ENCODE assay signal across 8 cellular contexts in genomic region chr1:18927082-18927653, GRCh38. TPM values are rescaled to one million over a fixed set of nuclear protein-coding genes. Genes with fewer than 3 reads are reported as not detected.
DNase-seq lines count a peak whose midpoint lies in the region; ATAC-seq and TF ChIP-seq lines count a peak whose summit lies in the region.

No MANE protein-coding gene starts in this region.

- no peak overlapping the region for H4K8ac ChIP-seq in neuronal stem cell (ENCODE audit: low read depth, low read length)

- H2BK5ac ChIP-seq in neuronal stem cell (ENCODE audit: low read length): no peak overlapping the region

- H3K9ac ChIP-seq in HUES6 (ENCODE audit: low read length) (no peak overlapping the region), neuronal stem cell (ENCODE audit: low read depth, low read length, poor library complexity) (peak overlapping the region; percentile 60)

- peak overlapping the region; percentile 23 for H2AK5ac ChIP-seq in neuronal stem cell (ENCODE audit: low read depth, low read length)

- H2AFZ ChIP-seq in neuronal stem cell (ENCODE audit: low read length): no peak overlapping the region

- no peak overlapping the region for H3K14ac ChIP-seq in neuronal stem cell (ENCODE audit: low read length)

- DNase-seq in activated CD4-positive, CD25-positive, alpha-beta regulatory T cell (lab: John Stamatoyannopoulos, UW): no peak
- DNase-seq in adrenal gland (no peak), neuronal stem cell (ENCODE audit: low spot score) (no peak), cortex of kidney (lab: John Stamatoyannopoulos, UW) (no peak), ureter (ENCODE audit: low spot score) (no peak)

- no peak overlapping the region for H4K91ac ChIP-seq in neuronal stem cell (ENCODE audit: low read depth, low read length, poor library complexity)

- H2BK120ac ChIP-seq in neuronal stem cell (ENCODE audit: low read depth, low read length): peak overlapping the region; percentile 14

- TF ChIP-seq POLR2A in adrenal gland (IDR thresholded peaks at IDR 0.05): no peak

- H3K79me1 ChIP-seq in neuronal stem cell (ENCODE audit: low read depth, low read length): no peaks in the 10 kb centered on the region

- peak; percentile 28 to 44 for ATAC-seq in activated CD4-positive, CD25-positive, alpha-beta regulatory T cell treated with anti-CD3 and anti-CD28 coated beads, Interleukin-2, amount 50 U/mL, for 24 hours
- ATAC-seq in HG02623 (IDR thresholded peaks at IDR 0.05; ENCODE audit: unreplicated experiment): no peak

- H3K4ac ChIP-seq in neuronal stem cell (ENCODE audit: low read length): peak overlapping the region; percentile 56

- peaks cover 66% of the 10 kb centered on the region for H3K4me1 ChIP-seq in HUES6 (ENCODE audit: control insufficient read depth, insufficient read depth, low read length)
- H3K4me1 ChIP-seq in adrenal gland (replicated peaks in 1 of 2): peaks cover 26 to 44% of the 10 kb centered on the region in 2 donors
- peaks cover 31 to 45% of the 10 kb centered on the region in 2 donors for H3K4me1 ChIP-seq in neuronal stem cell (ENCODE audit: control insufficient read depth in 2 of 2, insufficient read depth in 1 of 2, low read depth in 1 of 2, low read length in 2 of 2)

- H3K18ac ChIP-seq in neuronal stem cell (ENCODE audit: low read length): peak overlapping the region; percentile 31

- H3K4me2 ChIP-seq in neuronal stem cell (ENCODE audit: insufficient read depth, low read length, poor library complexity, severe bottlenecking): no peak overlapping the region

- H2BK15ac ChIP-seq in neuronal stem cell (ENCODE audit: low read length): peak overlapping the region; percentile 35

- H3K36me3 ChIP-seq in HUES6 (ENCODE audit: control insufficient read depth, insufficient read depth, low read length) (no peaks in the 10 kb centered on the region), adrenal gland (replicated peaks in 1 of 2) (no peaks in the 10 kb centered on the region), neuronal stem cell (replicated peaks in 1 of 2; ENCODE audit: control insufficient read depth in 2 of 2, insufficient read depth in 2 of 2, low read length in 2 of 2) (no peaks in the 10 kb centered on the region)

- intact Hi-C loops in adrenal gland (cut with DNase I): no loop called here

- 61 to 87% (median 66%) methylated on average over 11 to 16 of the region's 16 CpGs for WGBS in adrenal gland, 4 donors
- no CpG with 5 or more reads among the region's 16 CpGs for WGBS in neuronal stem cell (ENCODE audit: extremely low coverage in 2 of 2, insufficient read length in 2 of 2, insufficient replicate concordance in 1 of 2), 2 donors

- H3K9me3 ChIP-seq in HUES6 (ENCODE audit: control insufficient read depth, insufficient read depth, low read depth, low read length) (no peaks in the 10 kb centered on the region), adrenal gland (replicated peaks in 1 of 3) (no peaks in the 10 kb centered on the region), neuronal stem cell (replicated peaks in 1 of 2; ENCODE audit: control insufficient read depth in 2 of 2, insufficient read depth in 1 of 2, low read depth in 1 of 2, low read length in 2 of 2) (no peaks in the 10 kb centered on the region)

- no peak for TF ChIP-seq CTCF in adrenal gland (IDR thresholded peaks at IDR 0.05)

- H3K4me3 ChIP-seq in HUES6 (ENCODE audit: low read depth, low read length) (no peak overlapping the region), adrenal gland (no peak overlapping the region), neuronal stem cell (ENCODE audit: low read length in 2 of 2) (no peak overlapping the region)

- H3K27ac ChIP-seq in HUES6 (ENCODE audit: low read depth, low read length): peak overlapping the region; percentile 39; the same call in 1 of the 2 replicates
- peak overlapping the region; percentile 55 to 90 (median 83) for H3K27ac ChIP-seq in adrenal gland
- H3K27ac ChIP-seq in neuronal stem cell (replicated peaks; ENCODE audit: low read length): no peak overlapping the region

- no peak overlapping the region for H2BK12ac ChIP-seq in neuronal stem cell (ENCODE audit: low read length)

- H3K27me3 ChIP-seq in HUES6 (ENCODE audit: control insufficient read depth, insufficient read depth, low read length) (no peaks in the 10 kb centered on the region), adrenal gland (no peaks in the 10 kb centered on the region), neuronal stem cell (ENCODE audit: control insufficient read depth in 3 of 3, insufficient read depth in 3 of 3, low read depth in 1 of 3, low read length in 3 of 3) (no peaks in the 10 kb centered on the region)

- H3K23ac ChIP-seq in neuronal stem cell (ENCODE audit: low read depth, low read length, poor library complexity): peak overlapping the region; percentile 2

RNA-seq across cellular contexts. Expression of gene ALDH4A1, which starts 24.8 kb away (rescaled TPM):
- 10 to 100 TPM; 18.1 to 46.9 (median 26.5) TPM for total RNA-seq in adrenal gland
- polyA plus RNA-seq in adrenal gland: 10 to 100 TPM; 11.3 to 15.1 (median 12.5) TPM
- polyA plus RNA-seq in neuronal stem cell (2013, experiment 1 of 2): 11.9 TPM
- polyA plus RNA-seq in neuronal stem cell (2013, experiment 2 of 2): 11.5 TPM
- total RNA-seq in ureter: 74.4 TPM

RNA-seq across cellular contexts. Expression of gene IFFO2, which starts 29.3 kb away (rescaled TPM):
- total RNA-seq in adrenal gland: 10 to 100 TPM; 13.5 to 23.4 (median 17.9) TPM
- polyA plus RNA-seq in adrenal gland: 10 to 100 TPM in 1 of 3 donors, 1 to 10 TPM in 2; 5.9 to 10.8 (median 9.7) TPM
- polyA plus RNA-seq in neuronal stem cell (2013, experiment 1 of 2): 3.4 TPM
- polyA plus RNA-seq in neuronal stem cell (2013, experiment 2 of 2): 3.3 TPM
- total RNA-seq in ureter: 15.0 TPM
